9 cellular contexts compared by ENCODE assay signal in genomic region chr1:109197163-109198042, GRCh38. TPM values are rescaled to one million over a fixed set of nuclear protein-coding genes. Genes with fewer than 3 reads are reported as not detected.
DNase-seq lines count a peak whose midpoint lies in the region; ATAC-seq and TF ChIP-seq lines count a peak whose summit lies in the region.
"Had no signal": no experiment of that assay in that cellular context is flagged by ENCODE, and none has a peak within 500 bp of the region (broad histone marks: within the 10 kb centered on the region; RNA-seq: fewer than 3 reads in every experiment).

No MANE protein-coding gene starts in this region.

- no peaks in the 10 kb centered on the region for H3K27me3 ChIP-seq in gastrocnemius medialis

- H3K27ac Mint-ChIP-seq in activated CD8-positive, alpha-beta memory T cell treated with anti-CD3 and anti-CD28 coated beads, Interleukin-2, amount 10 ng/mL, durations not matched to agents 7 days and 5 days = no peak overlapping the region

- no peaks in the 10 kb centered on the region for H3K36me3 Mint-ChIP-seq in activated CD8-positive, alpha-beta memory T cell treated with anti-CD3 and anti-CD28 coated beads, Interleukin-2, amount 10 ng/mL, durations not matched to agents 7 days and 5 days

- no peaks in the 10 kb centered on the region for H3K36me3 ChIP-seq in gastrocnemius medialis

- CTCF ChIA-PET in activated CD8-positive, alpha-beta memory T cell treated with anti-CD3 and anti-CD28 coated beads, Interleukin-2, amount 10 ng/mL, durations not matched to agents 7 days and 5 days (lab: Charles Lee) = interaction anchor here (1.2 kb wide), 1 partner anchor 85 kb away, joined by 4 read pairs; a partner anchor contains a TSS

- H3K27ac ChIP-seq in gastrocnemius medialis = peak overlapping the region in 1 of 4 donors; percentile 18

- H3K4me3 ChIP-seq in AG10803 (ENCODE audit: low read length) (no peak overlapping the region), gastrocnemius medialis (no peak overlapping the region)

- ATAC-seq in gastrocnemius medialis = no peak
- no peak for ATAC-seq in GM21717 (IDR thresholded peaks at IDR 0.05; ENCODE audit: unreplicated experiment)
- ATAC-seq in activated CD8-positive, alpha-beta memory T cell treated with anti-CD3 and anti-CD28 coated beads, Interleukin-2, amount 10 ng/mL, durations not matched to agents 7 days and 5 days = no peak

- H3K4me3 Mint-ChIP-seq in activated CD8-positive, alpha-beta memory T cell treated with anti-CD3 and anti-CD28 coated beads, Interleukin-2, amount 10 ng/mL, durations not matched to agents 7 days and 5 days = no peak overlapping the region

- in situ Hi-C loops in gastrocnemius medialis (cut with MboI; ENCODE audit: low sequenced_read_pairs in 4 of 4) = loop anchor here in 1 of 4 donors (10.0 kb wide), 1 partner anchor 83 kb away; the partner anchor contains the start of gene ELAPOR1

- no peak for TF ChIP-seq POLR2A in gastrocnemius medialis (IDR thresholded peaks at IDR 0.05)

- DNase-seq in AG10803 (ENCODE audit: low read depth) = peak; percentile 99
- DNase-seq in LHCN-M2 (ENCODE audit: low read depth) = peak; percentile 94
- peak; percentile 99 for DNase-seq in dermis blood vessel endothelial cell
- peak; percentile 27 for DNase-seq in mucosa of gallbladder (ENCODE audit: low spot score)
- DNase-seq in gastrocnemius medialis = no peak
- no peak for DNase-seq in activated CD8-positive, alpha-beta memory T cell treated with anti-CD3 and anti-CD28 coated beads, Interleukin-2, amount 10 ng/mL, durations not matched to agents 7 days and 5 days
- DNase-seq in NCI-H146 treated with DMSO at 0.1 percent for 48 hours (lab: John Stamatoyannopoulos, UW; ENCODE audit: unreplicated experiment) = no peak
- DNase-seq: NCI-H1417 had no signal

- no peaks in the 10 kb centered on the region for H3K9me3 ChIP-seq in gastrocnemius medialis

- TF ChIP-seq CTCF in AG10803 (conservative IDR thresholded peaks at IDR 0.05; ENCODE audit: low read length) (no peak), gastrocnemius medialis (IDR thresholded peaks at IDR 0.05 in 4 of 5, conservative IDR thresholded peaks at IDR 0.05 in 1 of 5) (no peak)

- no peaks in the 10 kb centered on the region for H3K27me3 Mint-ChIP-seq in activated CD8-positive, alpha-beta memory T cell treated with anti-CD3 and anti-CD28 coated beads, Interleukin-2, amount 10 ng/mL, durations not matched to agents 7 days and 5 days

- no peaks in the 10 kb centered on the region for H3K4me1 ChIP-seq in gastrocnemius medialis

- intact Hi-C loops in gastrocnemius medialis (cut with DNase I; ENCODE audit: low total_unique reads) = no loop called here

- no peaks in the 10 kb centered on the region for H3K9me3 Mint-ChIP-seq in activated CD8-positive, alpha-beta memory T cell treated with anti-CD3 and anti-CD28 coated beads, Interleukin-2, amount 10 ng/mL, durations not matched to agents 7 days and 5 days (ENCODE audit: low read depth)

- peaks cover 21% of the 10 kb centered on the region for H3K4me1 Mint-ChIP-seq in activated CD8-positive, alpha-beta memory T cell treated with anti-CD3 and anti-CD28 coated beads, Interleukin-2, amount 10 ng/mL, durations not matched to agents 7 days and 5 days

RNA-seq across cellular contexts. Expression of gene SARS1, which starts 16.3 kb away (rescaled TPM):
- total RNA-seq in LHCN-M2 (2014; rRNA removed) = 134 and 149 TPM in 2 replicates
- 165 TPM for polyA plus RNA-seq in LHCN-M2 (2012)
- 178 and 206 TPM in 2 replicates for total RNA-seq in dermis blood vessel endothelial cell
- 113 TPM for total RNA-seq in mucosa of gallbladder
- total RNA-seq in gastrocnemius medialis = 100 to 1,000 TPM in 1 of 4 donors, 10 to 100 TPM in 3; 97.6 to 116 (median 98.7) TPM
- total RNA-seq in activated CD8-positive, alpha-beta memory T cell treated with anti-CD3 and anti-CD28 coated beads, Interleukin-2, amount 10 ng/mL, durations not matched to agents 7 days and 5 days = 100 to 1,000 TPM; 148 to 194 TPM

RNA-seq across cellular contexts. Expression of gene CELSR2, which starts 51.9 kb away (rescaled TPM):
- total RNA-seq in LHCN-M2 (2014; rRNA removed) = 0.06 and 0.17 TPM in 2 replicates
- polyA plus RNA-seq in LHCN-M2 (2012) = 0.36 TPM
- total RNA-seq in dermis blood vessel endothelial cell = 1.4 and 1.8 TPM in 2 replicates
- 20.9 TPM for total RNA-seq in mucosa of gallbladder
- total RNA-seq in gastrocnemius medialis = 10 to 100 TPM in 1 of 4 donors, 1 to 10 TPM in 3; 5.8 to 12.5 (median 7.9) TPM
- total RNA-seq in activated CD8-positive, alpha-beta memory T cell treated with anti-CD3 and anti-CD28 coated beads, Interleukin-2, amount 10 ng/mL, durations not matched to agents 7 days and 5 days = 1 to 10 TPM; 3.3 to 4.0 TPM

Comparison
In these comparisons a context has a peak if more than half of its experiments do, and no peak if none do; other contexts are left out.
1. DNase-seq: peak in AG10803 (single experiment), LHCN-M2 (single experiment), dermis blood vessel endothelial cell (single experiment) and mucosa of gallbladder (single experiment); none in gastrocnemius medialis (0 of 2), activated CD8-positive, alpha-beta memory T cell treated with anti-CD3 and anti-CD28 coated beads, Interleukin-2, amount 10 ng/mL, durations not matched to agents 7 days and 5 days (single experiment) and NCI-H146 treated with DMSO at 0.1 percent for 48 hours (single experiment).